In genomic region chr3:53643757-53644156, GRCh38 we compare ENCODE assay signal across 25 cellular contexts.
A peak's percentile ranks its signal among the peaks of the same experiment; 100 is the strongest.
DNase-seq lines count a peak whose midpoint lies in the region; ATAC-seq and TF ChIP-seq lines count a peak whose summit lies in the region.
"Had no signal": no experiment of that assay in that cellular context is flagged by ENCODE, and none has a peak within 500 bp of the region (broad histone marks: within the 10 kb centered on the region; RNA-seq: fewer than 3 reads in every experiment).

No MANE protein-coding gene starts in this region.

- H3K9me1 ChIP-seq in IMR-90 (ENCODE audit: insufficient read depth, low read length) = no peaks in the 10 kb centered on the region; the same call in 1 of the 2 replicates

- H3K23ac ChIP-seq in IMR-90 (ENCODE audit: low read depth, low read length) = no peak overlapping the region

- H3K9ac ChIP-seq in IMR-90 (ENCODE audit: low read depth, low read length) = no peak overlapping the region

- in situ Hi-C loops in IMR-90 (cut with MboI; ENCODE audit: low sequenced_read_pairs) = no loop called here

- TF ChIP-seq CTCF in IMR-90 (conservative IDR thresholded peaks at IDR 0.05; ENCODE audit: low read depth, low read length) (0 out of 2 replicates have a peak, but pooled peaks have one; percentile 4), chondrocyte (IDR thresholded peaks at IDR 0.05) (peak; percentile 16)

- no peak overlapping the region for H3K4me3 ChIP-seq in IMR-90 (ENCODE audit: insufficient read depth, low read depth, low read length)
- H3K4me3 ChIP-seq: dorsolateral prefrontal cortex, psoas muscle, SJSA1, spleen had no signal

- no peak overlapping the region for H3K27ac ChIP-seq in IMR-90 (ENCODE audit: insufficient read depth, low read length)
- H3K27ac ChIP-seq: dorsolateral prefrontal cortex, epithelial cell of prostate, foreskin keratinocyte, psoas muscle, SJSA1, spleen had no signal

- no peak overlapping the region for H3K4ac ChIP-seq in IMR-90 (ENCODE audit: low read depth, low read length)

- WGBS in IMR-90 (ENCODE audit: extremely low coverage in 2 of 2, insufficient read length in 1 of 2), 2 experiments = no CpG with 5 or more reads among the region's 4 CpGs

- no peak overlapping the region for H2AFZ ChIP-seq in IMR-90 (replicated peaks; ENCODE audit: low read length, poor library complexity)

- H3K9me3 Mint-ChIP-seq in chondrocyte (ENCODE audit: low read depth) = no peaks in the 10 kb centered on the region
- H3K9me3 Mint-ChIP-seq: activated CD4-positive, alpha-beta T cell treated with anti-CD3 and anti-CD28 coated beads, Interleukin-2, amount 10 ng/mL, durations not matched to agents 7 days and 5 days; activated naive CD4-positive, alpha-beta T cell treated with anti-CD3 and anti-CD28 coated beads, Interleukin-2, amount 50 U/mL, for 24 hours; activated T-helper 1 cell treated with anti-CD3 and anti-CD28 coated beads, Interleukin-12 subunit alpha, Interleukin-12 subunit beta, Interleukin-2, Interleukin-4 antibody, amounts not matched to agents 30 ng/mL and 10 ng/mL and 1 ng/mL, durations not matched to agents 14 hours and 24 hours and 36 hours had no signal

- no peaks in the 10 kb centered on the region for H3K36me3 Mint-ChIP-seq in chondrocyte (ENCODE audit: low read depth)
- H3K36me3 Mint-ChIP-seq: activated naive CD4-positive, alpha-beta T cell treated with anti-CD3 and anti-CD28 coated beads, Interleukin-2, amount 50 U/mL, for 24 hours had no signal

- dilution Hi-C loops in IMR-90 (cut with HindIII; ENCODE audit: low sequenced_read_pairs, unreplicated experiment) = no loop called here

- no peaks in the 10 kb centered on the region for H4K20me1 ChIP-seq in IMR-90 (ENCODE audit: insufficient read depth, low read length)

- H3K27me3 Mint-ChIP-seq in chondrocyte (ENCODE audit: low read depth) = peaks cover 20% of the 10 kb centered on the region

- no peak overlapping the region for H2AK9ac ChIP-seq in IMR-90 (replicated peaks; ENCODE audit: low read depth, low read length, poor library complexity)

- no peaks in the 10 kb centered on the region for H3K36me3 ChIP-seq in IMR-90 (ENCODE audit: control insufficient read depth, insufficient read depth, low read length)
- H3K36me3 ChIP-seq: SJSA1, spleen had no signal

- H2AK5ac ChIP-seq in IMR-90 (ENCODE audit: low read depth, low read length) = no peak overlapping the region

- H2BK15ac ChIP-seq in IMR-90 (ENCODE audit: low read depth, low read length) = no peak overlapping the region

- no peaks in the 10 kb centered on the region for H3K79me1 ChIP-seq in IMR-90 (ENCODE audit: low read depth in 1 of 2, low read length in 2 of 2)

- POLR2A ChIA-PET in IMR-90 (lab: Charles Lee; ENCODE audit: unreplicated experiment) = no interaction called here

- CTCF ChIA-PET in IMR-90 (lab: Yijun Ruan, JAX) = no interaction called here

- no peaks in the 10 kb centered on the region for H3K4me1 ChIP-seq in IMR-90 (ENCODE audit: control insufficient read depth, insufficient read depth, low read length)
- H3K4me1 ChIP-seq: foreskin keratinocyte, psoas muscle, SJSA1, spleen had no signal

- no peak overlapping the region for H3K14ac ChIP-seq in IMR-90 (replicated peaks; ENCODE audit: low read depth, low read length)

- H2BK5ac ChIP-seq in IMR-90 (ENCODE audit: low read depth, low read length, poor library complexity, severe bottlenecking) = no peak overlapping the region

- no peak overlapping the region for H3K18ac ChIP-seq in IMR-90 (ENCODE audit: low read depth, low read length)

- H3K4me2 ChIP-seq in IMR-90 (ENCODE audit: low read depth, low read length) = no peak overlapping the region

- TF ChIP-seq RAD21 in IMR-90 (IDR thresholded peaks at IDR 0.05; ENCODE audit: low read length) = no peak

- no peak overlapping the region for H2BK20ac ChIP-seq in IMR-90 (ENCODE audit: low read depth, low read length)

- no peak overlapping the region for H3K4me3 Mint-ChIP-seq in chondrocyte (ENCODE audit: unreplicated experiment)
- H3K4me3 Mint-ChIP-seq: activated CD4-positive, alpha-beta T cell treated with anti-CD3 and anti-CD28 coated beads, Interleukin-2, amount 10 ng/mL, durations not matched to agents 7 days and 5 days; activated naive CD4-positive, alpha-beta T cell treated with anti-CD3 and anti-CD28 coated beads, Interleukin-2, amount 50 U/mL, for 24 hours; activated T-helper 1 cell treated with anti-CD3 and anti-CD28 coated beads, Interleukin-12 subunit alpha, Interleukin-12 subunit beta, Interleukin-2, Interleukin-4 antibody, amounts not matched to agents 30 ng/mL and 10 ng/mL and 1 ng/mL, durations not matched to agents 14 hours and 24 hours and 36 hours; B cell had no signal

- TF ChIP-seq POLR2A in IMR-90 (IDR thresholded peaks at IDR 0.05; ENCODE audit: low read depth, low read length) = no peak

- no peak overlapping the region for H4K91ac ChIP-seq in IMR-90 (ENCODE audit: insufficient read depth, low read depth, low read length)

- no peak overlapping the region for H4K8ac ChIP-seq in IMR-90 (ENCODE audit: low read depth in 2 of 2, low read length in 2 of 2)

- no peak overlapping the region for H4K5ac ChIP-seq in IMR-90 (ENCODE audit: low read depth, low read length)

- no peaks in the 10 kb centered on the region for H3K9me3 ChIP-seq in IMR-90 (ENCODE audit: control insufficient read depth, insufficient read depth, low read length)
- H3K9me3 ChIP-seq: psoas muscle, SJSA1, spleen had no signal

- no peak overlapping the region for H3K27ac Mint-ChIP-seq in chondrocyte (ENCODE audit: unreplicated experiment)
- H3K27ac Mint-ChIP-seq: activated CD4-positive, alpha-beta T cell treated with anti-CD3 and anti-CD28 coated beads, Interleukin-2, amount 10 ng/mL, durations not matched to agents 7 days and 5 days; activated naive CD4-positive, alpha-beta T cell treated with anti-CD3 and anti-CD28 coated beads, Interleukin-2, amount 50 U/mL, for 24 hours; activated T-helper 1 cell treated with anti-CD3 and anti-CD28 coated beads, Interleukin-12 subunit alpha, Interleukin-12 subunit beta, Interleukin-2, Interleukin-4 antibody, amounts not matched to agents 30 ng/mL and 10 ng/mL and 1 ng/mL, durations not matched to agents 14 hours and 24 hours and 36 hours; B cell had no signal

- H3K4me1 Mint-ChIP-seq in chondrocyte (ENCODE audit: low read depth) = no peaks in the 10 kb centered on the region
- H3K4me1 Mint-ChIP-seq: activated CD4-positive, alpha-beta T cell treated with anti-CD3 and anti-CD28 coated beads, Interleukin-2, amount 10 ng/mL, durations not matched to agents 7 days and 5 days; activated naive CD4-positive, alpha-beta T cell treated with anti-CD3 and anti-CD28 coated beads, Interleukin-2, amount 50 U/mL, for 24 hours; B cell had no signal

- H2BK120ac ChIP-seq in IMR-90 (ENCODE audit: low read depth, low read length) = no peak overlapping the region

- intact Hi-C loops in IMR-90 (cut with micrococcal nuclease) = no loop called here

- DNase-seq in NCI-H1694 (lab: John Stamatoyannopoulos, UW) (peak; percentile 3), NCI-H1694 treated with DMSO at 0.1 percent for 48 hours (lab: John Stamatoyannopoulos, UW) (no peak), IMR-90 (no peak), chondrocyte (ENCODE audit: low spot score) (no peak), myocyte (ENCODE audit: low read depth) (peak; percentile 1)
- DNase-seq in stimulated activated CD4-positive, alpha-beta T cell treated with anti-CD3 and anti-CD28 coated beads, Interleukin-2, amount 100 ng/mL, for 24 hours = no peak
- DNase-seq: activated CD4-positive, alpha-beta T cell treated with anti-CD3 and anti-CD28 coated beads, Interleukin-2, amount 10 ng/mL, durations not matched to agents 7 days and 5 days; aorta; dorsolateral prefrontal cortex; foreskin keratinocyte; HCEC 1CT; kidney glomerular epithelial cell; NCI-H1436; psoas muscle; spleen; stimulated activated CD4-positive, alpha-beta T cell treated with anti-CD3 and anti-CD28 coated beads, Interleukin-4, amount 100 ng/mL, for 4 hours; stimulated activated naive CD8-positive, alpha-beta T cell treated with anti-CD3 and anti-CD28 coated beads, Interleukin-15, Interleukin-2, amounts not matched to agents 100 U/mL and 50 U/mL, for 24 hours; T-helper 2 cell had no signal

- no peak overlapping the region for H3K56ac ChIP-seq in IMR-90 (ENCODE audit: extremely low read depth, insufficient read depth, low read length)

- ATAC-seq in IMR-90 (ENCODE audit: low read depth) (no peak), HG03469 (IDR thresholded peaks at IDR 0.05; ENCODE audit: unreplicated experiment) (no peak), GM21619 (IDR thresholded peaks at IDR 0.05; ENCODE audit: unreplicated experiment) (no peak)
- ATAC-seq: foreskin keratinocyte; psoas muscle; stimulated activated naive CD8-positive, alpha-beta T cell treated with anti-CD3 and anti-CD28 coated beads, Interleukin-15, Interleukin-2, amounts not matched to agents 100 U/mL and 50 U/mL, for 24 hours had no signal

- H3K27me3 ChIP-seq in IMR-90 (ENCODE audit: control insufficient read depth, insufficient read depth, low read length) = no peaks in the 10 kb centered on the region
- H3K27me3 ChIP-seq: dorsolateral prefrontal cortex, SJSA1 had no signal

- no TSS peak for BruUV-seq in IMR-90 (replicated peaks; lab: Mats Ljungman, UMichigan)

TF ChIP-seq in IMR-90, 13 proteins besides CTCF, POLR2A, EP300 and RAD21 (continues in another document):
- TF ChIP-seq MAZ (IDR thresholded peaks at IDR 0.05; ENCODE audit: borderline replicate concordance, low read depth, low read length) (no peak), CEBPB (IDR thresholded peaks at IDR 0.05; ENCODE audit: low read depth, low read length) (no peak), MXI1 (IDR thresholded peaks at IDR 0.05; ENCODE audit: borderline replicate concordance, low read depth, low read length) (no peak), NFE2L2 (IDR thresholded peaks at IDR 0.05; ENCODE audit: low read depth, low read length) (no peak), RFX5 (IDR thresholded peaks at IDR 0.05; ENCODE audit: low read depth, low read length) (no peak), RCOR1 (IDR thresholded peaks at IDR 0.05; ENCODE audit: insufficient replicate concordance, low read length) (no peak), MAFK (IDR thresholded peaks at IDR 0.05; ENCODE audit: low read depth, low read length) (no peak), FOS (IDR thresholded peaks at IDR 0.05; ENCODE audit: low read depth, low read length) (no peak), SMC3 (IDR thresholded peaks at IDR 0.05; ENCODE audit: low read depth, low read length) (no peak), BHLHE40 (IDR thresholded peaks at IDR 0.05; ENCODE audit: low read depth, low read length) (no peak), CHD1 (IDR thresholded peaks at IDR 0.05; ENCODE audit: low read depth, low read length) (no peak)
- TF ChIP-seq, protein P1, sequence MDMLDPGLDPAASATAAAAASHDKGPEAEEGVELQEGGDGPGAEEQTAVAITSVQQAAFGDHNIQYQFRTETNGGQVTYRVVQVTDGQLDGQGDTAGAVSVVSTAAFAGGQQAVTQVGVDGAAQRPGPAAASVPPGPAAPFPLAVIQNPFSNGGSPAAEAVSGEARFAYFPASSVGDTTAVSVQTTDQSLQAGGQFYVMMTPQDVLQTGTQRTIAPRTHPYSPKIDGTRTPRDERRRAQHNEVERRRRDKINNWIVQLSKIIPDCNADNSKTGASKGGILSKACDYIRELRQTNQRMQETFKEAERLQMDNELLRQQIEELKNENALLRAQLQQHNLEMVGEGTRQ (IDR thresholded peaks at IDR 0.05; ENCODE audit: low read depth, low read length) = no peak

Comparison
In these comparisons a context has a peak if more than half of its experiments do, and no peak if none do; other contexts are left out.
1. DNase-seq: peak in NCI-H1694 (single experiment) and myocyte (single experiment); none in NCI-H1694 treated with DMSO at 0.1 percent for 48 hours (single experiment), IMR-90 (single experiment), chondrocyte (single experiment) and stimulated activated CD4-positive, alpha-beta T cell treated with anti-CD3 and anti-CD28 coated beads, Interleukin-2, amount 100 ng/mL, for 24 hours (0 of 2).